Comparison of ENCODE assay signal across 24 cellular contexts in the genomic region with DNA sequence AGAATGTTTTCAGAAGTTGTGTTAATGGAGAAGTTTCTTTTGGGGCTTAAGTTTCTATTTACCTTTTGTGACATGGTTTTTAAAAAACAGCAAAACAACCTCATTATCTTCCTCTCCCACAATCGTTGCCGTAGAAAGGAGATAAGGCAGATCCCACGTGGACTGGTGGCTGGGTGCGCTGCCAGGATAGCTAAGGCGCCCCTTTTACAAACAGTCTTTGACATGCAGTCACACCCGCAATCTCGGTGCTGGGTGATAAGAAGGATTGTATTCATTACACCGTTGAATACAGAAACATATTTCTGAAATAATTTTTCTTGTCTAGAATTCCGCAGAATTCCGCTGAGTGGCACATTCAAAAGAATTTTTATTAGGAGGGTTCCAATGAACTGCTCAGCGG.
"Had no signal": no experiment of that assay in that cellular context is flagged by ENCODE, and none has a peak within 500 bp of the region (broad histone marks: within the 10 kb centered on the region; RNA-seq: fewer than 3 reads in every experiment).

No MANE protein-coding gene starts in this region.

- H3K36me3 ChIP-seq: adrenal gland, heart right ventricle, lower lobe of right lung, thoracic aorta, uterus had no signal

- H3K27me3 ChIP-seq: foreskin keratinocyte, uterus had no signal

- H3K4me1 ChIP-seq: adrenal gland, foreskin keratinocyte, lower lobe of right lung, uterus had no signal

- DNase-seq: activated CD4-positive, alpha-beta memory T cell treated with anti-CD3 and anti-CD28 coated beads for 36 hours; activated CD4-positive, alpha-beta T cell treated with anti-CD3 and anti-CD28 coated beads, Interleukin-2, amount 10 ng/mL, durations not matched to agents 24 days and 14 days; activated CD4-positive, CD25-positive, alpha-beta regulatory T cell treated with anti-CD3 and anti-CD28 coated beads, Interleukin-2, amount 50 U/mL, for 72 hours; activated CD8-positive, alpha-beta memory T cell treated with anti-CD3 and anti-CD28 coated beads, Interleukin-2, amount 50 U/mL, for 4 hours; activated effector memory CD4-positive, alpha-beta T cell treated with anti-CD3 and anti-CD28 coated beads, Interleukin-2, amount 50 U/mL, for 16 hours; activated naive CD4-positive, alpha-beta T cell treated with anti-CD3 and anti-CD28 coated beads for 36 hours; activated naive CD8-positive, alpha-beta T cell treated with anti-CD3 and anti-CD28 coated beads for 36 hours; activated T-cell treated with anti-CD3 and anti-CD28 coated beads, Interleukin-2, amount 50 U/mL, for 1 hour; adrenal gland; aorta; cortex of kidney; effector memory CD8-positive, alpha-beta T cell; erythroblast; foreskin keratinocyte; heart right ventricle; kidney glomerular epithelial cell; lower lobe of right lung; mesenchymal stem cell; right cardiac atrium; stimulated activated CD4-positive, alpha-beta T cell treated with anti-CD3 and anti-CD28 coated beads, Interleukin-2, amount 100 ng/mL, for 48 hours; stimulated activated naive CD4-positive, alpha-beta T cell treated with Interleukin-2 at 50 U/mL for 16 hours; T-helper 2 cell; uterus had no signal

- H3K27ac ChIP-seq: adrenal gland, foreskin keratinocyte, heart right ventricle, lower lobe of right lung, thoracic aorta, uterus had no signal

- H3K9me3 ChIP-seq: adrenal gland, heart right ventricle, lower lobe of right lung, thoracic aorta, uterus had no signal

- H3K4me3 ChIP-seq: adrenal gland, heart right ventricle, lower lobe of right lung, thoracic aorta, uterus had no signal
